18 cellular contexts compared by ENCODE assay signal in genomic region chr14:45807187-45807586, GRCh38.
DNase-seq lines count a peak whose midpoint lies in the region; ATAC-seq and TF ChIP-seq lines count a peak whose summit lies in the region.
"Had no signal": no experiment of that assay in that cellular context is flagged by ENCODE, and none has a peak within 500 bp of the region (broad histone marks: within the 10 kb centered on the region; RNA-seq: fewer than 3 reads in every experiment).

No MANE protein-coding gene starts in this region.

- H2BK15ac ChIP-seq in mesendoderm (replicated peaks; ENCODE audit: low read depth) = no peak overlapping the region

- ATAC-seq in HG02973 (IDR thresholded peaks at IDR 0.05; ENCODE audit: unreplicated experiment) = no peak
- ATAC-seq: GM23338 had no signal

- no peaks in the 10 kb centered on the region for H3K27me3 ChIP-seq in cardiac muscle cell
- no peaks in the 10 kb centered on the region for H3K27me3 ChIP-seq in right atrium auricular region
- H3K27me3 ChIP-seq in mesendoderm (ENCODE audit: insufficient read depth, low read length, poor library complexity) = no peaks in the 10 kb centered on the region
- H3K27me3 ChIP-seq: SJCRH30 had no signal

- no peaks in the 10 kb centered on the region for H3K79me1 ChIP-seq in mesendoderm (ENCODE audit: low read length)

- no CpG with 5 or more reads among the region's 4 CpGs for WGBS in mesendoderm (ENCODE audit: extremely low coverage, insufficient coverage, low lambda C conversion rate)

- no peaks in the 10 kb centered on the region for H3K79me2 ChIP-seq in mesendoderm (ENCODE audit: control insufficient read depth, insufficient read depth, low read length)

- no peak overlapping the region for H3K4me3 ChIP-seq in cardiac muscle cell
- no peak overlapping the region for H3K4me3 ChIP-seq in right atrium auricular region
- no peak overlapping the region for H3K4me3 ChIP-seq in mesendoderm (ENCODE audit: low read length)
- H3K4me3 ChIP-seq: GM23338, SJCRH30 had no signal

- H3K9me3 ChIP-seq in cardiac muscle cell (ENCODE audit: low read depth) (no peaks in the 10 kb centered on the region), right atrium auricular region (no peaks in the 10 kb centered on the region)
- H3K9me3 ChIP-seq: SJCRH30 had no signal

- no peak overlapping the region for H3K23ac ChIP-seq in mesendoderm (ENCODE audit: low read length)

- H3K27ac ChIP-seq in cardiac muscle cell (peak overlapping the region; percentile 24), right atrium auricular region (no peak overlapping the region), mesendoderm (ENCODE audit: low read depth, low read length) (no peak overlapping the region)
- H3K27ac ChIP-seq: SJCRH30 had no signal

- H3K36me3 ChIP-seq in cardiac muscle cell (no peaks in the 10 kb centered on the region), right atrium auricular region (no peaks in the 10 kb centered on the region), mesendoderm (ENCODE audit: control insufficient read depth, insufficient read depth, low read length) (no peaks in the 10 kb centered on the region)
- H3K36me3 ChIP-seq: SJCRH30 had no signal

- peak in 1 of 2 donors; percentile 15 for DNase-seq in cardiac muscle cell (ENCODE audit: low read depth in 1 of 2, low spot score in 1 of 2)
- DNase-seq in right atrium auricular region (ENCODE audit: low spot score) = no peak
- DNase-seq in OCI-M2 (lab: John Stamatoyannopoulos, UW; ENCODE audit: unreplicated experiment) = peak; percentile 45
- no peak for DNase-seq in mesendoderm
- no peak for DNase-seq in NAMALWA (ENCODE audit: low spot score)
- DNase-seq in AG08395 (ENCODE audit: low spot score) = no peak
- DNase-seq in NCI-H2196 treated with DMSO at 0.1 percent for 48 hours (lab: John Stamatoyannopoulos, UW; ENCODE audit: unreplicated experiment) = no peak
- DNase-seq: GDM1, HCEC 1CT, KG1, NCI-H1694 treated with DMSO at 0.1 percent for 48 hours, NCI-H2081 treated with DMSO at 0.1 percent for 48 hours, NCI-H2171 treated with DMSO at 0.1 percent for 48 hours, NCI-H446, NCI-H526, SJCRH30 had no signal

- no peak overlapping the region for H3K9ac ChIP-seq in mesendoderm (ENCODE audit: low read length)

- TF ChIP-seq CTCF in cardiac muscle cell (IDR thresholded peaks at IDR 0.05; ENCODE audit: low read depth, low read length) (no peak), right atrium auricular region (IDR thresholded peaks at IDR 0.05) (no peak)

- H3K4ac ChIP-seq in mesendoderm (ENCODE audit: low read depth, low read length) = no peak overlapping the region

- H4K8ac ChIP-seq in mesendoderm (ENCODE audit: low read depth, low read length) = no peak overlapping the region

- no peak overlapping the region for H2BK120ac ChIP-seq in mesendoderm (ENCODE audit: low read depth, low read length)

- H3K4me1 ChIP-seq in cardiac muscle cell (ENCODE audit: low read depth) (peaks cover 8% of the 10 kb centered on the region), right atrium auricular region (no peaks in the 10 kb centered on the region), mesendoderm (ENCODE audit: control insufficient read depth, low read depth, low read length) (no peaks in the 10 kb centered on the region)
- H3K4me1 ChIP-seq: SJCRH30 had no signal

- H2AK5ac ChIP-seq in mesendoderm (ENCODE audit: low read length) = no peak overlapping the region

- peak overlapping the region; percentile 39 for H3K18ac ChIP-seq in mesendoderm (ENCODE audit: low read length)

- H4K5ac ChIP-seq in mesendoderm (ENCODE audit: low read length) = no peak overlapping the region

- H3K4me2 ChIP-seq in mesendoderm (ENCODE audit: low read length) = no peak overlapping the region
- H3K4me2 ChIP-seq: GM23338 had no signal

- no peak overlapping the region for H2BK5ac ChIP-seq in mesendoderm (ENCODE audit: low read length)

- H3K56ac ChIP-seq in mesendoderm (ENCODE audit: low read length) = no peak overlapping the region
